Comparison of ENCODE assay signal across 13 cellular contexts in genomic region chr2:234292955-234293228, GRCh38.
DNase-seq lines count a peak whose midpoint lies in the region; ATAC-seq and TF ChIP-seq lines count a peak whose summit lies in the region.
"Had no signal": no experiment of that assay in that cellular context is flagged by ENCODE, and none has a peak within 500 bp of the region (broad histone marks: within the 10 kb centered on the region; RNA-seq: fewer than 3 reads in every experiment).

No MANE protein-coding gene starts in this region.

- no peak overlapping the region for H3K4me3 ChIP-seq in HEK293 (ENCODE audit: low read depth, low read length)
- no peak overlapping the region for H3K4me3 ChIP-seq in SU-DHL-6 (ENCODE audit: insufficient read depth, low read length, poor library complexity, severe bottlenecking)
- H3K4me3 ChIP-seq: body of pancreas, ovary had no signal

- no peak overlapping the region for H3K9ac ChIP-seq in SU-DHL-6 (ENCODE audit: low read length)

- POLR2A ChIA-PET in HEK293 (lab: Yijun Ruan, JAX): no interaction called here

- H4K20me1 ChIP-seq in SU-DHL-6 (ENCODE audit: low read depth, low read length): no peaks in the 10 kb centered on the region

- peaks cover 0 to 6% of the 10 kb centered on the region in 2 donors for H3K36me3 Mint-ChIP-seq in naive B cell

- H2AFZ ChIP-seq in SU-DHL-6 (ENCODE audit: low read depth, low read length, severe bottlenecking): no peak overlapping the region

- H3F3A ChIP-seq in SU-DHL-6 (ENCODE audit: insufficient read depth): peaks cover 10% of the 10 kb centered on the region; the same call in 1 of the 2 replicates

- peak; percentile 20 for ATAC-seq in naive B cell (ENCODE audit: low read depth in 2 of 2)
- ATAC-seq: body of pancreas, HepG2 had no signal

- H3K36me3 ChIP-seq in HEK293 (ENCODE audit: control insufficient read depth in 2 of 2, insufficient read depth in 1 of 2, low read length in 2 of 2) (no peaks in the 10 kb centered on the region), SU-DHL-6 (ENCODE audit: low read length) (no peaks in the 10 kb centered on the region)
- H3K36me3 ChIP-seq: ovary had no signal

- H3K4me2 ChIP-seq in SU-DHL-6 (ENCODE audit: low read depth, low read length, poor library complexity, severe bottlenecking): peak overlapping the region; percentile 30

- H3K4me3 Mint-ChIP-seq in naive B cell: peak overlapping the region in 1 of 8 donors; percentile 42

- CTCF ChIA-PET in HEK293 (lab: Yijun Ruan, JAX): no interaction called here

- H3K79me2 ChIP-seq in SU-DHL-6 (ENCODE audit: insufficient read depth, low read length): no peaks in the 10 kb centered on the region

- no peaks in the 10 kb centered on the region for H3K4me1 ChIP-seq in HEK293 (ENCODE audit: control insufficient read depth, insufficient read depth, low read length)

- no peaks in the 10 kb centered on the region for H3K9me3 ChIP-seq in HEK293 (ENCODE audit: control insufficient read depth, insufficient read depth, low read depth, low read length)
- H3K9me3 ChIP-seq in SU-DHL-6 (ENCODE audit: insufficient read depth, low read length): no peaks in the 10 kb centered on the region
- H3K9me3 ChIP-seq: body of pancreas, ovary had no signal

- no peaks in the 10 kb centered on the region for H3K27me3 ChIP-seq in SU-DHL-6 (ENCODE audit: low read length)
- H3K27me3 ChIP-seq: body of pancreas, ovary had no signal

- DNase-seq in NOMO-1 treated with DMSO at 0.1 percent for 48 hours (lab: John Stamatoyannopoulos, UW; ENCODE audit: unreplicated experiment): peak; percentile 55
- no peak for DNase-seq in NOMO-1 treated with dmso at 0.1 percent for 144 hours (lab: John Stamatoyannopoulos, UW; ENCODE audit: unreplicated experiment)
- DNase-seq in naive B cell: no peak
- DNase-seq in NCI-H1436 (lab: John Stamatoyannopoulos, UW): no peak
- DNase-seq in stimulated activated CD8-positive, alpha-beta memory T cell treated with anti-CD3 and anti-CD28 coated beads, Interleukin-4, amount 100 ng/mL, for 48 hours: no peak
- DNase-seq in activated CD4-positive, alpha-beta T cell treated with anti-CD3 and anti-CD28 coated beads, Interleukin-2, amount 50 U/mL, for 4 hours: no peak
- DNase-seq: body of pancreas, hypothalamus, ovary, Right ventricle myocardium superior had no signal

- H3K9me2 ChIP-seq in SU-DHL-6 (replicated peaks; ENCODE audit: insufficient read depth, low read length): no peaks in the 10 kb centered on the region

- peaks cover 20 to 41% (median 31%) of the 10 kb centered on the region in 3 donors for H3K27me3 Mint-ChIP-seq in naive B cell

- peaks cover 36 to 57% (median 43%) of the 10 kb centered on the region in 3 donors for H3K4me1 Mint-ChIP-seq in naive B cell

- H3K27ac Mint-ChIP-seq in naive B cell: peak overlapping the region in 5 of 6 donors; percentile 69 to 92 (median 82)

- TF ChIP-seq CTCF in HEK293 (tag by site-specific recombination; IDR thresholded peaks at IDR 0.05): no peak
- no peak for TF ChIP-seq CTCF in SU-DHL-6 (IDR thresholded peaks at IDR 0.05; ENCODE audit: insufficient read depth, low read length, poor library complexity, severe bottlenecking)

- peaks cover 0 to 24% (median 21%) of the 10 kb centered on the region in 7 donors for H3K9me3 Mint-ChIP-seq in naive B cell

- no peak overlapping the region for H3K27ac ChIP-seq in HEK293 (ENCODE audit: extremely low read depth, low read depth, low read length)
- peak overlapping the region; percentile 95 for H3K27ac ChIP-seq in SU-DHL-6 (ENCODE audit: low read depth, low read length)
- H3K27ac ChIP-seq: ovary had no signal

TF ChIP-seq in HEK293, 187 proteins besides CTCF, POLR2A, EP300 and RAD21:
- TF ChIP-seq ZNF366 (tag by site-specific recombination; conservative IDR thresholded peaks at IDR 0.05) (no peak), ZNF426 (tag by site-specific recombination; IDR thresholded peaks at IDR 0.05) (no peak), ZNF529 (tag by site-specific recombination; IDR thresholded peaks at IDR 0.05; ENCODE audit: insufficient replicate concordance) (peak; percentile 96)
